Comparison of ENCODE assay signal across 25 cellular contexts in the genomic region with DNA sequence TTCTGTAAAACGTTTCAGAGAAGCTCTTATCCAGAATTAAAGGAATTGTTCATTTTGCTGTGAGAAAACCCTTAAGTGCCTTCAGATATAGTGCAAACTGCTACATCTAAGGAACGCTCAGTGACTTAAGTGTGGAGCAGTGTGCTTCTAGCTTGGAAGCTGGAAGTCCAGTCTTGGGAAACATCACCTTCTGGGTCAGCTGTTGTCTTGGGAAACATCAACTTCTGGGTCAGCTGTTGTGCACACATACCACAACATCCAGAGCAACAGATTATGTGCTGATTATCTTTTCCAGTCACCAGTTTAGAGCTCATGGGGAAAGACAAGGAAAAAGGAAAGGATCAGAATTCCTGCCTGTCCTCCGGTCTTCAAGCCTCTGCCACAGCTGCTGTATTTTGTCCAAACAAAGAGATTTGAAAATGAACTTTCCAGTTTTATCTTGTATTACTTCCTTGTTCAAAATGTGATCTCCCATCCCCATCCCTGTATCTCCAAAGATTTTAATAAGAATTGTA.
A peak's percentile ranks its signal among the peaks of the same experiment; 100 is the strongest.
DNase-seq lines count a peak whose midpoint lies in the region; ATAC-seq, FAIRE-seq and TF ChIP-seq lines count a peak whose summit lies in the region.
"Had no signal": no experiment of that assay in that cellular context is flagged by ENCODE, and none has a peak within 500 bp of the region (broad histone marks: within the 10 kb centered on the region; RNA-seq: fewer than 3 reads in every experiment).

No MANE protein-coding gene starts in this region.

- H3K36me3 ChIP-seq in pancreas (no peaks in the 10 kb centered on the region), small intestine (ENCODE audit: control insufficient read depth in 2 of 2, insufficient read depth in 2 of 2, low read length in 2 of 2) (no peaks in the 10 kb centered on the region), suprapubic skin (no peaks in the 10 kb centered on the region)
- H3K36me3 ChIP-seq: BE2C; BLaER1 treated with 17β-estradiol and CSF1 and Interleukin-3, amounts not matched to agents 10 nM and 100 nM had no signal

- TF ChIP-seq EP300 in suprapubic skin (IDR thresholded peaks at IDR 0.05), result no peak

- FAIRE-seq in pancreas (lab: Jason Lieb, UNC) (no peak), small intestine (lab: Jason Lieb, UNC) (no peak)
- FAIRE-seq: A549, D721Med, GM12891, GM18507 had no signal

- H3K4me1 ChIP-seq in pancreas, result peaks cover 0 to 8% (median 5%) of the 10 kb centered on the region in 3 donors
- no peaks in the 10 kb centered on the region for H3K4me1 ChIP-seq in small intestine (ENCODE audit: control insufficient read depth in 2 of 2, insufficient read depth in 1 of 2, low read depth in 1 of 2, low read length in 1 of 2)
- H3K4me1 ChIP-seq in suprapubic skin, result no peaks in the 10 kb centered on the region
- H3K4me1 ChIP-seq: A549; BE2C; BLaER1 treated with 17β-estradiol and CSF1 and Interleukin-3, amounts not matched to agents 10 nM and 100 nM had no signal

- ATAC-seq in pancreas (peak; percentile 53 to 90 (median 84)), sciatic nerve (peak; percentile 48)
- ATAC-seq: A549, GM23338, HCT116 had no signal

- in situ Hi-C loops in G401 (cut with HindIII; ENCODE audit: low sequenced_read_pairs), result no loop called here

- DNase-seq in G401 (ENCODE audit: low spot score), result peak; percentile 17
- peak; percentile 40 for DNase-seq in amniotic epithelial cell (ENCODE audit: low read depth)
- DNase-seq in pancreas, result peak in 3 of 6 donors; percentile 20 to 42 (median 31)
- DNase-seq in sciatic nerve (ENCODE audit: low spot score), result no peak
- DNase-seq in posterior vena cava (ENCODE audit: low spot score), result no peak
- no peak for DNase-seq in small intestine
- DNase-seq in suprapubic skin (ENCODE audit: low spot score in 2 of 2), result no peak
- DNase-seq: 8988T; ACHN; AML-193; BE2C; CD4-positive, alpha-beta T cell; CD8-positive, alpha-beta memory T cell; DMS 273 treated with DMSO at 0.1 percent for 48 hours; DMS79; EL; GF-D8; H9 had no signal

- no peak for TF ChIP-seq POLR2A in suprapubic skin (IDR thresholded peaks at IDR 0.05)

- H3K4me3 ChIP-seq in pancreas, result no peak overlapping the region
- no peak overlapping the region for H3K4me3 ChIP-seq in small intestine (ENCODE audit: low read depth in 1 of 2, low read length in 2 of 2)
- H3K4me3 ChIP-seq in suprapubic skin, result no peak overlapping the region
- H3K4me3 ChIP-seq: A549; BLaER1 treated with 17β-estradiol and CSF1 and Interleukin-3, amounts not matched to agents 10 nM and 100 nM; GM23338 had no signal

- no peaks in the 10 kb centered on the region for H3K9me3 ChIP-seq in pancreas
- H3K9me3 ChIP-seq in small intestine (ENCODE audit: control insufficient read depth, low read depth), result no peaks in the 10 kb centered on the region
- H3K9me3 ChIP-seq in suprapubic skin, result no peaks in the 10 kb centered on the region
- H3K9me3 ChIP-seq: A549; BE2C; BLaER1 treated with 17β-estradiol and CSF1 and Interleukin-3, amounts not matched to agents 10 nM and 100 nM had no signal

- 30 to 34% methylated on average over 3 of the region's 3 CpGs for WGBS in pancreas, 2 donors
- WGBS in small intestine, 3 donors, result 68 to 77% (median 74%) methylated on average over 3 of the region's 3 CpGs
- 82% methylated on average over 3 of the region's 3 CpGs for WGBS in suprapubic skin

- no peak for TF ChIP-seq CTCF in pancreas (IDR thresholded peaks at IDR 0.05)
- TF ChIP-seq CTCF in suprapubic skin (IDR thresholded peaks at IDR 0.05), result no peak

- intact Hi-C loops in pancreas (cut with DNase I), result no loop called here
- intact Hi-C loops in sciatic nerve (cut with DNase I), result no loop called here
- intact Hi-C loops in posterior vena cava (cut with DNase I), result no loop called here

- H3K27ac ChIP-seq in pancreas, result no peak overlapping the region
- no peak overlapping the region for H3K27ac ChIP-seq in small intestine (ENCODE audit: low read depth in 1 of 2, low read length in 1 of 2)
- H3K27ac ChIP-seq in suprapubic skin, result no peak overlapping the region
- H3K27ac ChIP-seq: A549; BLaER1 treated with 17β-estradiol and CSF1 and Interleukin-3, amounts not matched to agents 10 nM and 100 nM had no signal

- H3K27me3 ChIP-seq in pancreas (no peaks in the 10 kb centered on the region), small intestine (ENCODE audit: control insufficient read depth in 2 of 2, insufficient read depth in 2 of 2, low read length in 2 of 2) (no peaks in the 10 kb centered on the region), suprapubic skin (no peaks in the 10 kb centered on the region)
- H3K27me3 ChIP-seq: BE2C; BLaER1 treated with 17β-estradiol and CSF1 and Interleukin-3, amounts not matched to agents 10 nM and 100 nM had no signal

Comparison
In these comparisons a context has a peak if more than half of its experiments do, and no peak if none do; other contexts are left out.
1. DNase-seq: peak in G401 (single experiment) and amniotic epithelial cell (single experiment); none in sciatic nerve (single experiment), posterior vena cava (single experiment), small intestine (single experiment) and suprapubic skin (0 of 2).